21 cellular contexts compared by ENCODE assay signal in the genomic region with DNA sequence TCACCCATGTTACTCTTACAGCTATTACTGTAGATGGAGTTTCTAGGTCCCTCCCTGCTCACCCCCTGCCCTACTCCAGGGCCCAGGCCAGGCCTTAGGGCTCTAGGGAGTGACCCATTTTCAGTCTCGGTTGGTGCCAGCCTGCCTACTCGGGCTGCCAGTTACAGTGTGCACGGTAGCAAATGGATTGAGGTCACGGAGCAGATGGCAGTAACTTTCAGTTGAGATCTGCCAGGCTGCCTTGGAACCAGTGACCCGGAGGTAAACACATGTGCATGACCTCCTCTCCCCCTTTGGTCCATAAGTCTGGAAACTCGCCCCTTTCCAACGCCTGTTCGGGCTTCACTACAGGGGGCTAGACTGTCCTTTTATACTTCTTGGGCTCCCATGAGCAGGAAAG.
DNase-seq lines count a peak whose midpoint lies in the region; ATAC-seq and TF ChIP-seq lines count a peak whose summit lies in the region.
"Had no signal": no experiment of that assay in that cellular context is flagged by ENCODE, and none has a peak within 500 bp of the region (broad histone marks: within the 10 kb centered on the region; RNA-seq: fewer than 3 reads in every experiment).

No MANE protein-coding gene starts in this region.

- H3K36me3 ChIP-seq in liver (ENCODE audit: control insufficient read depth in 4 of 4, insufficient read depth in 3 of 4, low read depth in 1 of 4, low read length in 3 of 4): no peaks in the 10 kb centered on the region
- H3K36me3 ChIP-seq: BLaER1 treated with 17β-estradiol and CSF1 and Interleukin-3, amounts not matched to agents 10 nM and 100 nM; Peyer's patch had no signal

- TF ChIP-seq CTCF in liver (IDR thresholded peaks at IDR 0.05; ENCODE audit: low read depth, low read length, missing input control) (no peak), nephron progenitor cell (IDR thresholded peaks at IDR 0.05) (no peak)

- H3K4me1 Mint-ChIP-seq in nephron progenitor cell: peaks cover 15% of the 10 kb centered on the region

- H3K27ac ChIP-seq in liver (ENCODE audit: low read depth in 1 of 2, low read length in 2 of 2): no peak overlapping the region
- H3K27ac ChIP-seq: A549; BLaER1 treated with 17β-estradiol and CSF1 and Interleukin-3, amounts not matched to agents 10 nM and 100 nM; Peyer's patch had no signal

- H3K4me1 ChIP-seq in liver (ENCODE audit: control insufficient read depth in 4 of 4, insufficient read depth in 4 of 4, low read length in 3 of 4): peaks cover 2 to 16% (median 13%) of the 10 kb centered on the region in 4 donors
- H3K4me1 ChIP-seq: A549 had no signal

- H3K27me3 ChIP-seq in liver (ENCODE audit: control insufficient read depth in 4 of 4, insufficient read depth in 4 of 4, low read length in 3 of 4): no peaks in the 10 kb centered on the region
- H3K27me3 ChIP-seq: BLaER1 treated with 17β-estradiol and CSF1 and Interleukin-3, amounts not matched to agents 10 nM and 100 nM; Peyer's patch had no signal

- no peaks in the 10 kb centered on the region for H3K9me3 ChIP-seq in liver (ENCODE audit: control insufficient read depth in 4 of 4, low read length in 3 of 4)
- H3K9me3 ChIP-seq: A549; BLaER1 treated with 17β-estradiol and CSF1 and Interleukin-3, amounts not matched to agents 10 nM and 100 nM; Peyer's patch had no signal

- H3K9ac ChIP-seq in liver (ENCODE audit: low read depth in 1 of 2, low read length in 2 of 2): no peak overlapping the region
- H3K9ac ChIP-seq: BLaER1 treated with 17β-estradiol and CSF1 and Interleukin-3, amounts not matched to agents 10 nM and 100 nM had no signal

- 39% methylated on average over 8 of the region's 8 CpGs for WGBS in liver

- peaks cover 29% of the 10 kb centered on the region for H3K27me3 Mint-ChIP-seq in nephron progenitor cell (ENCODE audit: low read depth, poor library complexity)
- H3K27me3 Mint-ChIP-seq: CD4-positive, alpha-beta T cell had no signal

- H3K27ac Mint-ChIP-seq in nephron progenitor cell: peak overlapping the region; percentile 38
- H3K27ac Mint-ChIP-seq: CD4-positive, alpha-beta T cell had no signal

- H3K36me3 Mint-ChIP-seq in nephron progenitor cell (ENCODE audit: low read depth): no peaks in the 10 kb centered on the region

- ATAC-seq in HG02642 (IDR thresholded peaks at IDR 0.05; ENCODE audit: poor library complexity, unreplicated experiment): no peak
- no peak for ATAC-seq in HG02981 (IDR thresholded peaks at IDR 0.05; ENCODE audit: unreplicated experiment)
- ATAC-seq: A549, GM12878 had no signal

- H3K9me3 Mint-ChIP-seq in nephron progenitor cell: no peaks in the 10 kb centered on the region

- no peak overlapping the region for H3K4me3 ChIP-seq in liver (ENCODE audit: low read depth in 1 of 3, low read length in 3 of 3)
- H3K4me3 ChIP-seq: A549; BLaER1 treated with 17β-estradiol and CSF1 and Interleukin-3, amounts not matched to agents 10 nM and 100 nM; GM12878; Peyer's patch had no signal

- TF ChIP-seq RAD21 in liver (IDR thresholded peaks at IDR 0.05): peak in 1 of 2 donors; percentile 34

- DNase-seq in NCI-H69 (lab: John Stamatoyannopoulos, UW) (peak; percentile 12), nephron progenitor cell (no peak), EL (no peak)
- no peak for DNase-seq in stimulated activated CD4-positive, alpha-beta T cell treated with anti-CD3 and anti-CD28 coated beads, Interleukin-4, amount 100 ng/mL, for 1 hour
- DNase-seq: AML-193; CD4-positive, alpha-beta T cell; HCEC 1CT; KG1; MM.1S; NCI-H2029; NCI-H446; NCI-H524 treated with DMSO at 0.1 percent for 48 hours; OCI-M1; Peyer's patch; SHP77 treated with DMSO at 0.1 percent for 48 hours had no signal

- H3K4me3 Mint-ChIP-seq in nephron progenitor cell: no peak overlapping the region
- H3K4me3 Mint-ChIP-seq: CD4-positive, alpha-beta T cell had no signal

TF ChIP-seq in liver, 16 proteins besides CTCF, POLR2A, EP300 and RAD21:
- TF ChIP-seq FOXA1 (IDR thresholded peaks at IDR 0.05) (no peak), NR2F2 (IDR thresholded peaks at IDR 0.05) (peak; percentile 16), SP1 (IDR thresholded peaks at IDR 0.05) (peak; percentile 64), RXRA (IDR thresholded peaks at IDR 0.05) (peak; percentile 69 to 79), HNF4A (conservative IDR thresholded peaks at IDR 0.05) (peak; percentile 59 to 71), FOXA2 (IDR thresholded peaks at IDR 0.05) (no peak), GABPA (IDR thresholded peaks at IDR 0.05 in 1 of 2, conservative IDR thresholded peaks at IDR 0.05 in 1 of 2) (no peak)
